ENCODE assay signal across 1 cellular context in the genomic region with DNA sequence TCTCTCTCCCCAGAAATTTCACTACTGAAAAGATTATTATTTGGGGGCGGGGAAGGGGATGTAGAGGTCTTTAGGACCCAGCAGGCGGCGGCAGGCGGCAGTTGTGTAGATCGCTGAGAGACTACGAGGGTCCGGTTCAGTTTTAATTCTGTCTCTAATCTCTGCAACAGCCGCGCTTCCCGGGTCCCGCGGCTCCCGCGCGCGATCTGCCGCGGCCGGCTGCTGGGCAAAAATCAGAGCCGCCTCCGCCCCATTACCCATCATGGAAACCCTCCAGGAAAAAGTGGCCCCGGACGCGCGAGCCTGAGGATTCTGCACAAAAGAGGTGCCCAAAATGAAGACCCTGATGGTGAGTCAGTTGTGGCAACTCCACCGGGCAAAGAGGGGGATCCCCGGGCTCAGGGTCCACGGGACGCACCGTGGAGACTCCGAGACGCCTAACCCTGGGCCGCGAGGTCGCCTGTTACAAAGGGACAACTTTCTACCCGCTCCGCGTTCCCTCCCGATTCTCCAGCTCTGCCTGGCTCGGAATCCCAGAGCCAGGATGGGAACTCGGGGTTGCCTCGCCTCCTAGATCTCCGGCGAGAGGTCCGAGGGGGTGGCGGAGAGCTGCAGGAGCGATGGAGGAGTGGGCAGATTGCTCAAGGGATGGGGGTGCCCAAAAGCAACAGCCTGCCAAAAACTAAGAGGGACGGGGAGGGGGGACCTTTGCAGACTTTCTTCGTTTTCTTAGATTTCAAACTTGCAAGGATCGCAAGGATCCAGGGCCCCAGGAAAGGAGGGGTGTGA.
TF ChIP-seq lines count a peak whose summit lies in the region.

A gene (plus strand): TSS at position 139 of the 789 bp plus-strand sequence.

TF ChIP-seq in SK-N-SH, 30 proteins besides CTCF, POLR2A, EP300 and RAD21 (continued from another document):
- no peak; the same call in 1 of the 2 replicates for TF ChIP-seq YY1 (IDR thresholded peaks at IDR 0.05; ENCODE audit: low read depth)
- TF ChIP-seq TAF1 (IDR thresholded peaks at IDR 0.05; ENCODE audit: borderline replicate concordance, low read depth, low read length) = peak; percentile 70
- no peak for TF ChIP-seq JUND (IDR thresholded peaks at IDR 0.05)
- TF ChIP-seq RXRA (IDR thresholded peaks at IDR 0.05; ENCODE audit: borderline replicate concordance, low read depth) = no peak
- TF ChIP-seq ELF1 (IDR thresholded peaks at IDR 0.05) = no peak; the same call in 1 of the 2 replicates
- TF ChIP-seq RCOR1 (IDR thresholded peaks at IDR 0.05; ENCODE audit: low read length) = no peak; the same call in 1 of the 2 replicates
- TF ChIP-seq, protein P1, sequence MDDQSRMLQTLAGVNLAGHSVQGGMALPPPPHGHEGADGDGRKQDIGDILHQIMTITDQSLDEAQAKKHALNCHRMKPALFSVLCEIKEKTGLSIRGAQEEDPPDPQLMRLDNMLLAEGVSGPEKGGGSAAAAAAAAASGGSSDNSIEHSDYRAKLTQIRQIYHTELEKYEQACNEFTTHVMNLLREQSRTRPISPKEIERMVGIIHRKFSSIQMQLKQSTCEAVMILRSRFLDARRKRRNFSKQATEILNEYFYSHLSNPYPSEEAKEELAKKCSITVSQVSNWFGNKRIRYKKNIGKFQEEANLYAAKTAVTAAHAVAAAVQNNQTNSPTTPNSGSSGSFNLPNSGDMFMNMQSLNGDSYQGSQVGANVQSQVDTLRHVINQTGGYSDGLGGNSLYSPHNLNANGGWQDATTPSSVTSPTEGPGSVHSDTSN (IDR thresholded peaks at IDR 0.05) = peak; percentile 39; the same call in 1 of the 2 replicates
- peak; percentile 7; the same call in 1 of the 2 replicates for TF ChIP-seq SMC3 (IDR thresholded peaks at IDR 0.05; ENCODE audit: low read depth, low read length)
- TF ChIP-seq TCF12 (IDR thresholded peaks at IDR 0.05) = 0 out of 2 replicates have a peak, but pooled peaks have one; percentile 23
- no peak for TF ChIP-seq EZH2phosphoT487 (IDR thresholded peaks at IDR 0.05; ENCODE audit: borderline replicate concordance, low read depth)
- peak; percentile 47; the same call in 1 of the 2 replicates for TF ChIP-seq SIN3A (IDR thresholded peaks at IDR 0.05; ENCODE audit: borderline replicate concordance, low read depth, low read length)
- TF ChIP-seq, protein P2, sequence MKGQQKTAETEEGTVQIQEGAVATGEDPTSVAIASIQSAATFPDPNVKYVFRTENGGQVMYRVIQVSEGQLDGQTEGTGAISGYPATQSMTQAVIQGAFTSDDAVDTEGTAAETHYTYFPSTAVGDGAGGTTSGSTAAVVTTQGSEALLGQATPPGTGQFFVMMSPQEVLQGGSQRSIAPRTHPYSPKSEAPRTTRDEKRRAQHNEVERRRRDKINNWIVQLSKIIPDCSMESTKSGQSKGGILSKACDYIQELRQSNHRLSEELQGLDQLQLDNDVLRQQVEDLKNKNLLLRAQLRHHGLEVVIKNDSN (IDR thresholded peaks at IDR 0.05; ENCODE audit: borderline replicate concordance, low read depth) = no peak
- TF ChIP-seq, protein P3, sequence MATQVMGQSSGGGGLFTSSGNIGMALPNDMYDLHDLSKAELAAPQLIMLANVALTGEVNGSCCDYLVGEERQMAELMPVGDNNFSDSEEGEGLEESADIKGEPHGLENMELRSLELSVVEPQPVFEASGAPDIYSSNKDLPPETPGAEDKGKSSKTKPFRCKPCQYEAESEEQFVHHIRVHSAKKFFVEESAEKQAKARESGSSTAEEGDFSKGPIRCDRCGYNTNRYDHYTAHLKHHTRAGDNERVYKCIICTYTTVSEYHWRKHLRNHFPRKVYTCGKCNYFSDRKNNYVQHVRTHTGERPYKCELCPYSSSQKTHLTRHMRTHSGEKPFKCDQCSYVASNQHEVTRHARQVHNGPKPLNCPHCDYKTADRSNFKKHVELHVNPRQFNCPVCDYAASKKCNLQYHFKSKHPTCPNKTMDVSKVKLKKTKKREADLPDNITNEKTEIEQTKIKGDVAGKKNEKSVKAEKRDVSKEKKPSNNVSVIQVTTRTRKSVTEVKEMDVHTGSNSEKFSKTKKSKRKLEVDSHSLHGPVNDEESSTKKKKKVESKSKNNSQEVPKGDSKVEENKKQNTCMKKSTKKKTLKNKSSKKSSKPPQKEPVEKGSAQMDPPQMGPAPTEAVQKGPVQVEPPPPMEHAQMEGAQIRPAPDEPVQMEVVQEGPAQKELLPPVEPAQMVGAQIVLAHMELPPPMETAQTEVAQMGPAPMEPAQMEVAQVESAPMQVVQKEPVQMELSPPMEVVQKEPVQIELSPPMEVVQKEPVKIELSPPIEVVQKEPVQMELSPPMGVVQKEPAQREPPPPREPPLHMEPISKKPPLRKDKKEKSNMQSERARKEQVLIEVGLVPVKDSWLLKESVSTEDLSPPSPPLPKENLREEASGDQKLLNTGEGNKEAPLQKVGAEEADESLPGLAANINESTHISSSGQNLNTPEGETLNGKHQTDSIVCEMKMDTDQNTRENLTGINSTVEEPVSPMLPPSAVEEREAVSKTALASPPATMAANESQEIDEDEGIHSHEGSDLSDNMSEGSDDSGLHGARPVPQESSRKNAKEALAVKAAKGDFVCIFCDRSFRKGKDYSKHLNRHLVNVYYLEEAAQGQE (IDR thresholded peaks at IDR 0.05; ENCODE audit: low read depth, low read length) = no peak
- no peak for TF ChIP-seq RFX5 (IDR thresholded peaks at IDR 0.05; ENCODE audit: low read length)
- peak; percentile 54 for TF ChIP-seq CHD2 (IDR thresholded peaks at IDR 0.05; ENCODE audit: low read length, partially characterized antibody)
